Comparison of ENCODE assay signal across 9 cellular contexts in the genomic region with DNA sequence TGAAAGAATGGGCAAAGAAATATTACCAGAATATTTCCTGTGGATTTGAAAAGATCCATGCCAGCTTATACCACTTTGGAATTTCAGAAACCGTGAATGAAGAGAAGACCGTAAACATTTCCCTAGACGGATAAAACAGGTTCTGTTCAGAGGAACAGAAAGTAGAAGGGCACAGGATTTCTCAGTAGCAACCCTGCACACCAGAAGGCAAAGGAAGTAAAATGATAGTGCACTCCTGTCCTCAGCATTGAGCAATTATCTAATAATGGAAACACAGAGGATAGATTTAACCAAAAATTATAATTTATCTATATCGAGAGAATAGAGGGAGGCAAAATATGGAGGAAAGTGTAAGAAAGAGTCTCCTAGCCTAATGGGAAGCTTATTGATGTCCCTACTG.
DNase-seq lines count a peak whose midpoint lies in the region; ATAC-seq, FAIRE-seq and TF ChIP-seq lines count a peak whose summit lies in the region.
"Had no signal": no experiment of that assay in that cellular context is flagged by ENCODE, and none has a peak within 500 bp of the region (broad histone marks: within the 10 kb centered on the region; RNA-seq: fewer than 3 reads in every experiment).

No MANE protein-coding gene starts in this region.

- CTCF ChIA-PET in activated naive CD4-positive, alpha-beta T cell treated with anti-CD3 and anti-CD28 coated beads for 36 hours (lab: Charles Lee): interaction anchor here (1.2 kb wide), 1 partner anchor 101 kb away, joined by 3 read pairs; no protein-coding TSS in a partner anchor

- no peak for TF ChIP-seq EP300 in tibial nerve (IDR thresholded peaks at IDR 0.05)

- H3K9me3 ChIP-seq in kidney (ENCODE audit: control insufficient read depth in 1 of 2, low read length in 2 of 2) (peaks cover 0 to 4% of the 10 kb centered on the region in 2 donors), tibial nerve (peaks cover 0 to 10% (median 0%) of the 10 kb centered on the region in 4 donors)
- H3K9me3 ChIP-seq: neutrophil had no signal

- ATAC-seq in HG03045 (IDR thresholded peaks at IDR 0.05; ENCODE audit: unreplicated experiment): no peak

- no peak for FAIRE-seq in kidney (lab: Jason Lieb, UNC)

- no peaks in the 10 kb centered on the region for H3K36me3 ChIP-seq in kidney (ENCODE audit: control insufficient read depth in 1 of 2, insufficient read depth in 2 of 2, low read length in 2 of 2)
- no peaks in the 10 kb centered on the region for H3K36me3 ChIP-seq in tibial nerve
- H3K36me3 ChIP-seq: neutrophil had no signal

- H3K4me3 Mint-ChIP-seq in activated naive CD4-positive, alpha-beta T cell treated with anti-CD3 and anti-CD28 coated beads for 36 hours: peak overlapping the region; percentile 60

- peak overlapping the region; percentile 5 to 14 for H3K27ac ChIP-seq in kidney (ENCODE audit: low read depth in 2 of 2, low read length in 2 of 2)
- peak overlapping the region in 3 of 4 donors; percentile 61 to 83 (median 72) for H3K27ac ChIP-seq in tibial nerve
- H3K27ac ChIP-seq: neutrophil had no signal

- H3K27me3 ChIP-seq in tibial nerve: no peaks in the 10 kb centered on the region
- H3K27me3 ChIP-seq: neutrophil had no signal

- no peak for DNase-seq in activated naive CD4-positive, alpha-beta T cell treated with anti-CD3 and anti-CD28 coated beads for 36 hours
- DNase-seq in activated naive CD4-positive, alpha-beta T cell (lab: John Stamatoyannopoulos, UW): no peak
- DNase-seq in SW480 (ENCODE audit: low spot score): peak; percentile 41
- DNase-seq in kidney: no peak
- no peak for DNase-seq in tibial nerve (ENCODE audit: low spot score in 2 of 2)
- DNase-seq in iPS-NIHi11 (ENCODE audit: low spot score): no peak
- DNase-seq in NCI-H2227 (lab: John Stamatoyannopoulos, UW; ENCODE audit: unreplicated experiment): no peak

- H3K27ac Mint-ChIP-seq in activated naive CD4-positive, alpha-beta T cell treated with anti-CD3 and anti-CD28 coated beads for 36 hours: no peak overlapping the region

- intact Hi-C loops in activated naive CD4-positive, alpha-beta T cell treated with anti-CD3 and anti-CD28 coated beads for 36 hours (cut with micrococcal nuclease): no loop called here
- intact Hi-C loops in kidney (cut with DNase I): no loop called here

- peaks cover 21% of the 10 kb centered on the region for H3K4me1 Mint-ChIP-seq in activated naive CD4-positive, alpha-beta T cell treated with anti-CD3 and anti-CD28 coated beads for 36 hours (ENCODE audit: low read depth)

- H3K27me3 Mint-ChIP-seq in activated naive CD4-positive, alpha-beta T cell treated with anti-CD3 and anti-CD28 coated beads for 36 hours (ENCODE audit: low read depth): no peaks in the 10 kb centered on the region

- H3K9ac ChIP-seq in kidney (ENCODE audit: low read length in 2 of 2): peak overlapping the region in 1 of 2 donors; percentile 9

- peaks cover 3% of the 10 kb centered on the region for H3K36me3 Mint-ChIP-seq in activated naive CD4-positive, alpha-beta T cell treated with anti-CD3 and anti-CD28 coated beads for 36 hours (ENCODE audit: low read depth)

- no peak for TF ChIP-seq POLR2A in tibial nerve (IDR thresholded peaks at IDR 0.05)

- TF ChIP-seq CTCF in kidney (IDR thresholded peaks at IDR 0.05; ENCODE audit: borderline replicate concordance, extremely low read depth, insufficient read depth) (no peak), tibial nerve (IDR thresholded peaks at IDR 0.05) (no peak)

- H3K4me3 ChIP-seq in kidney (ENCODE audit: low read length in 2 of 2) (peak overlapping the region; percentile 18 to 29), tibial nerve (peak overlapping the region in 3 of 4 donors; percentile 12 to 37 (median 17))

- 24 to 28% methylated on average over 4 of the region's 4 CpGs for whole genome bisulfite sequencing in tibial nerve, 2 donors

- peaks cover 9 to 16% of the 10 kb centered on the region in 2 donors for H3K4me1 ChIP-seq in kidney (ENCODE audit: control insufficient read depth in 1 of 2, insufficient read depth in 1 of 2, low read depth in 1 of 2, low read length in 2 of 2)
- H3K4me1 ChIP-seq in tibial nerve: peaks cover 0 to 48% (median 11%) of the 10 kb centered on the region in 4 donors

- H3K9me3 Mint-ChIP-seq in activated naive CD4-positive, alpha-beta T cell treated with anti-CD3 and anti-CD28 coated beads for 36 hours: peaks cover 13% of the 10 kb centered on the region
